Comparison of ENCODE assay signal across 17 cellular contexts in the genomic region with DNA sequence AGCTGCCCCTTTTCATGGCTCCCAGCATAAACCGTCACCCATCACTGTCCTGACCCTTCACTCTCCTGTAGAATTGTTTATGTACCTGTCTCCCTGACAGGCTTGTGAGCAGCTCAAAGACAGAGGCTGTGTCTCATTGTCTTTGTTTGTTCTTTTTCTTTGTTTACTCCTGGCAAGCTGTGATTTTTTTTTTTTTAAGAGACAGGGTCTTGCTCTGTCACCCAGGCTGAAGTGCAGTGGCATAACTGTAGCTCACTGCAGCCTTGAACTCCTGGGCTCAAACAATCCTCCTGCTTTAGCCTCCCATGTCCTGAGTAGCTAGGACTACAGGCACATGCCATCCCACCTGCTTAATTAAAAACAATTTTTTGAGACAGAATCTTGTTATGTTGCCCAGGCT. TPM values are rescaled to one million over a fixed set of nuclear protein-coding genes. Genes with fewer than 3 reads are reported as not detected.
DNase-seq lines count a peak whose midpoint lies in the region; ATAC-seq and TF ChIP-seq lines count a peak whose summit lies in the region.
"Had no signal": no experiment of that assay in that cellular context is flagged by ENCODE, and none has a peak within 500 bp of the region (broad histone marks: within the 10 kb centered on the region; RNA-seq: fewer than 3 reads in every experiment).

No MANE protein-coding gene starts in this region.

- peaks cover 81% of the 10 kb centered on the region for H3K36me3 ChIP-seq in CD4-positive, CD25-positive, alpha-beta regulatory T cell (ENCODE audit: control insufficient read depth, insufficient read depth, low read length)

- no peak for TF ChIP-seq CTCF in RWPE1 (conservative IDR thresholded peaks at IDR 0.05; ENCODE audit: low read depth)
- TF ChIP-seq CTCF in dorsolateral prefrontal cortex (IDR thresholded peaks at IDR 0.05 in 54 of 56, conservative IDR thresholded peaks at IDR 0.05 in 2 of 56; ENCODE audit: low read depth in 1 of 56, partially characterized antibody in 56 of 56): no peak

- no peaks in the 10 kb centered on the region for H3K27me3 ChIP-seq in CD4-positive, CD25-positive, alpha-beta regulatory T cell (ENCODE audit: control insufficient read depth, insufficient read depth, low read length)
- no peaks in the 10 kb centered on the region for H3K27me3 ChIP-seq in dorsolateral prefrontal cortex

- CTCF ChIA-PET in RWPE1 (lab: Yijun Ruan, JAX): no interaction called here

- no peak for ATAC-seq in CD4-positive, CD25-positive, alpha-beta regulatory T cell (ENCODE audit: low read depth in 2 of 2)

- H3K9me3 ChIP-seq in CD4-positive, CD25-positive, alpha-beta regulatory T cell (ENCODE audit: control insufficient read depth in 2 of 2, low read length in 2 of 2): no peaks in the 10 kb centered on the region

- peaks cover 2% of the 10 kb centered on the region for H3K4me1 Mint-ChIP-seq in T-helper 1 cell treated with Interleukin-12 subunit alpha and Interleukin-12 subunit beta and Interleukin-4 antibody, amounts not matched to agents 30 μg/mL and 1 μg/mL, for 36 hours (ENCODE audit: low read depth)
- H3K4me1 Mint-ChIP-seq in CD4-positive, CD25-positive, alpha-beta regulatory T cell: peaks cover 0 to 25% (median 8%) of the 10 kb centered on the region in 4 donors

- intact Hi-C loops in dorsolateral prefrontal cortex (cut with DNase I): no loop called here

- no peak overlapping the region for H3K4me3 Mint-ChIP-seq in T-helper 1 cell treated with Interleukin-12 subunit alpha and Interleukin-12 subunit beta and Interleukin-4 antibody, amounts not matched to agents 30 μg/mL and 1 μg/mL, for 36 hours
- H3K4me3 Mint-ChIP-seq in CD4-positive, CD25-positive, alpha-beta regulatory T cell: peak overlapping the region in 1 of 4 donors; percentile 15

- no peaks in the 10 kb centered on the region for H3K27me3 Mint-ChIP-seq in T-helper 1 cell treated with Interleukin-12 subunit alpha and Interleukin-12 subunit beta and Interleukin-4 antibody, amounts not matched to agents 30 μg/mL and 1 μg/mL, for 36 hours (ENCODE audit: low read depth)
- no peaks in the 10 kb centered on the region for H3K27me3 Mint-ChIP-seq in CD4-positive, CD25-positive, alpha-beta regulatory T cell

- H3K4me1 ChIP-seq in CD4-positive, CD25-positive, alpha-beta regulatory T cell (ENCODE audit: control insufficient read depth, insufficient read depth, low read length, poor library complexity, severe bottlenecking): peaks cover 10% of the 10 kb centered on the region

- POLR2A ChIA-PET in RWPE1 (lab: Yijun Ruan, JAX; ENCODE audit: low non-redundant PET): no interaction called here

- H3K4me3 ChIP-seq in CD4-positive, CD25-positive, alpha-beta regulatory T cell (ENCODE audit: low read depth, low read length): no peak overlapping the region
- H3K4me3 ChIP-seq in dorsolateral prefrontal cortex: no peak overlapping the region

- H3K9me3 Mint-ChIP-seq in T-helper 1 cell treated with Interleukin-12 subunit alpha and Interleukin-12 subunit beta and Interleukin-4 antibody, amounts not matched to agents 30 μg/mL and 1 μg/mL, for 36 hours: no peaks in the 10 kb centered on the region
- H3K9me3 Mint-ChIP-seq in CD4-positive, CD25-positive, alpha-beta regulatory T cell: no peaks in the 10 kb centered on the region

- H3K27ac ChIP-seq in CD4-positive, CD25-positive, alpha-beta regulatory T cell (ENCODE audit: insufficient read depth, low read length, poor library complexity, severe bottlenecking): no peak overlapping the region
- H3K27ac ChIP-seq in RWPE1 (peak overlapping the region; percentile 51), dorsolateral prefrontal cortex (peak overlapping the region in 34 of 59 donors; percentile 2 to 99 (median 34))

- peaks cover 24% of the 10 kb centered on the region for H3K36me3 Mint-ChIP-seq in T-helper 1 cell treated with Interleukin-12 subunit alpha and Interleukin-12 subunit beta and Interleukin-4 antibody, amounts not matched to agents 30 μg/mL and 1 μg/mL, for 36 hours (ENCODE audit: low read depth)
- H3K36me3 Mint-ChIP-seq in CD4-positive, CD25-positive, alpha-beta regulatory T cell: peaks cover 20% of the 10 kb centered on the region

- no peak for DNase-seq in T-helper 1 cell
- DNase-seq in CD4-positive, CD25-positive, alpha-beta regulatory T cell: no peak
- DNase-seq in RWPE1 (ENCODE audit: low spot score): no peak
- no peak for DNase-seq in dorsolateral prefrontal cortex
- DNase-seq in NCI-H187 treated with DMSO at 0.1 percent for 48 hours (lab: John Stamatoyannopoulos, UW): no peak
- no peak for DNase-seq in cerebellum (ENCODE audit: low spot score)
- no peak for DNase-seq in NCI-H1092 treated with DMSO at 0.1 percent for 48 hours (lab: John Stamatoyannopoulos, UW)
- DNase-seq: 8988T, DMS79, NCI-H1930, NCI-H226, NCI-H524, NCI-H82 had no signal

- peak overlapping the region; percentile 18 for H3K27ac Mint-ChIP-seq in T-helper 1 cell treated with Interleukin-12 subunit alpha and Interleukin-12 subunit beta and Interleukin-4 antibody, amounts not matched to agents 30 μg/mL and 1 μg/mL, for 36 hours
- H3K27ac Mint-ChIP-seq in CD4-positive, CD25-positive, alpha-beta regulatory T cell: peak overlapping the region in 2 of 3 donors; percentile 51 to 56

RNA-seq across cellular contexts. Expression of gene ARHGAP1, which starts 9.7 kb away (rescaled TPM):
- total RNA-seq in CD4-positive, CD25-positive, alpha-beta regulatory T cell: 72.5 TPM
- polyA plus RNA-seq in CD4-positive, CD25-positive, alpha-beta regulatory T cell: 10 to 100 TPM; 46.6 to 63.6 (median 51.1) TPM
- 100 to 1,000 TPM in 13 of 120 experiments, 10 to 100 TPM in 107; 52.6 to 143 (median 80.0) TPM for total RNA-seq in dorsolateral prefrontal cortex
- 21.1 TPM for total RNA-seq in cerebellum

RNA-seq across cellular contexts. Expression of gene ZNF408, which starts 10.1 kb away (rescaled TPM):
- 12.4 TPM for total RNA-seq in CD4-positive, CD25-positive, alpha-beta regulatory T cell
- polyA plus RNA-seq in CD4-positive, CD25-positive, alpha-beta regulatory T cell: 10 to 100 TPM in 1 of 4 donors, 1 to 10 TPM in 3; 6.3 to 12.9 (median 8.0) TPM
- 10 to 100 TPM in 20 of 120 experiments, 1 to 10 TPM in 100; 4.8 to 15.1 (median 8.4) TPM for total RNA-seq in dorsolateral prefrontal cortex
- total RNA-seq in cerebellum: 4.5 TPM

RNA-seq across cellular contexts. Expression of gene F2, which starts 28.3 kb away (rescaled TPM):
- total RNA-seq in CD4-positive, CD25-positive, alpha-beta regulatory T cell: not detected
- not detected for polyA plus RNA-seq in CD4-positive, CD25-positive, alpha-beta regulatory T cell
- total RNA-seq in dorsolateral prefrontal cortex: 1 to 10 TPM in 10 of 120 experiments, under 1 TPM in 35, not detected in 75; 0.14 to 1.5 (median 0.67) TPM
- 0.18 TPM for total RNA-seq in cerebellum
- total RNA-seq: H1, RPMI7951 had no signal
- polyA plus RNA-seq: AG04450 had no signal
